13 cellular contexts compared by ENCODE assay signal in the genomic region with DNA sequence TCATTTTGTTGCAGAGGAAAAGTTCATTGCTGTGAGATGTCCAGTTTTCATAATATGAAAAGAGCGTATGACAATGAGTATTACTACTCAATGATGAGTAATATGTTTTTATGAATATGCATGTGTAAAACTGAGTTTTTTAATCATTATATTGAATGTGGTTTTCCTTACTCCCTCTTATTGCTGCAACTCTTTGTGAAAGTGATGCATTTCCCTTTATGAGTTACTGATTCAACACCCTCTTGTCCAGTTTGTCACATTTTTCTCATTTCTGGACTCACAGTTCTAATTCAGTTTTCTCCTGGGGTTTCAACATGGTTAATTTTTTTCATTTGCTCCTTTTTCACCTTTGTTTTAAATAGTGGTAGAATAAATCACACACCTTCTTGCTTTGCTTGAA. TPM values are rescaled to one million over a fixed set of nuclear protein-coding genes. Genes with fewer than 3 reads are reported as not detected.
DNase-seq lines count a peak whose midpoint lies in the region; ATAC-seq and TF ChIP-seq lines count a peak whose summit lies in the region.
"Had no signal": no experiment of that assay in that cellular context is flagged by ENCODE, and none has a peak within 500 bp of the region (broad histone marks: within the 10 kb centered on the region; RNA-seq: fewer than 3 reads in every experiment).

No MANE protein-coding gene starts in this region.

- H3K4me1 ChIP-seq in OCI-LY3 (ENCODE audit: low read length) = peaks cover 18% of the 10 kb centered on the region
- H3K4me1 ChIP-seq in osteoblast (ENCODE audit: insufficient read depth, low read length) = peaks cover 6% of the 10 kb centered on the region
- H3K4me1 ChIP-seq in tibial artery = no peaks in the 10 kb centered on the region

- no peaks in the 10 kb centered on the region for H3K27me3 ChIP-seq in OCI-LY3 (ENCODE audit: low read depth, low read length)
- H3K27me3 ChIP-seq in osteoblast (ENCODE audit: insufficient read depth, low read length) = no peaks in the 10 kb centered on the region
- no peaks in the 10 kb centered on the region for H3K27me3 ChIP-seq in tibial artery

- H3K4me2 ChIP-seq in OCI-LY3 (ENCODE audit: low read length) (peak overlapping the region; percentile 20), osteoblast (ENCODE audit: insufficient read depth, low read length) (no peak overlapping the region)

- no peak overlapping the region for H3K9ac ChIP-seq in OCI-LY3 (ENCODE audit: low read length)

- no peak for TF ChIP-seq CTCF in OCI-LY3 (IDR thresholded peaks at IDR 0.05; ENCODE audit: low read depth, low read length)
- no peak for TF ChIP-seq CTCF in osteoblast (IDR thresholded peaks at IDR 0.05; ENCODE audit: extremely low read depth, low read depth, low read length)
- TF ChIP-seq CTCF in tibial artery (IDR thresholded peaks at IDR 0.05) = no peak

- H3K27ac ChIP-seq in OCI-LY3 (ENCODE audit: low read length) (no peak overlapping the region), osteoblast (ENCODE audit: low read depth, low read length) (peak overlapping the region; percentile 73), tibial artery (no peak overlapping the region)

- ATAC-seq in GM18907 (IDR thresholded peaks at IDR 0.05; ENCODE audit: unreplicated experiment) = peak; percentile 82
- ATAC-seq in HG02678 (IDR thresholded peaks at IDR 0.05; ENCODE audit: unreplicated experiment) = peak; percentile 61
- no peak for ATAC-seq in GM18517 (IDR thresholded peaks at IDR 0.05; ENCODE audit: unreplicated experiment)
- no peak for ATAC-seq in GM18505 (IDR thresholded peaks at IDR 0.05; ENCODE audit: unreplicated experiment)

- H3K9me3 ChIP-seq in OCI-LY3 (ENCODE audit: insufficient read depth, low read length) = no peaks in the 10 kb centered on the region
- peaks cover 12% of the 10 kb centered on the region for H3K9me3 ChIP-seq in osteoblast (ENCODE audit: low read depth, low read length)
- peaks cover 0 to 32% (median 25%) of the 10 kb centered on the region in 3 donors for H3K9me3 ChIP-seq in tibial artery

- no peaks in the 10 kb centered on the region for H3K79me2 ChIP-seq in OCI-LY3 (ENCODE audit: low read length)
- H3K79me2 ChIP-seq in osteoblast (ENCODE audit: insufficient read depth, low read length) = no peaks in the 10 kb centered on the region

- H2AFZ ChIP-seq in OCI-LY3 (ENCODE audit: low read depth, low read length) (no peak overlapping the region), osteoblast (ENCODE audit: low read length) (no peak overlapping the region)

- H3K36me3 ChIP-seq in OCI-LY3 (replicated peaks; ENCODE audit: low read depth, low read length) (no peaks in the 10 kb centered on the region), osteoblast (ENCODE audit: insufficient read depth, low read length) (no peaks in the 10 kb centered on the region), tibial artery (peaks cover 0 to 6% (median 0%) of the 10 kb centered on the region in 3 donors)

- intact Hi-C loops in tibial artery (cut with DNase I; ENCODE audit: low total_unique reads) = no loop called here

- no peak overlapping the region for H3K4me3 ChIP-seq in OCI-LY3 (ENCODE audit: low read length)
- H3K4me3 ChIP-seq in osteoblast (ENCODE audit: insufficient read depth, low read length) = no peak overlapping the region
- no peak overlapping the region for H3K4me3 ChIP-seq in tibial artery

- DNase-seq in osteoblast (ENCODE audit: insufficient read length, low spot score, missing footprints) = peak; percentile 74
- DNase-seq in tibial artery = no peak
- DNase-seq in KG1 (lab: John Stamatoyannopoulos, UW) = no peak
- DNase-seq: caudate nucleus; MV-4-11; nucleus accumbens; stimulated activated CD4-positive, alpha-beta T cell treated with anti-CD3 and anti-CD28 coated beads, Interleukin-15, amount 100 ng/mL, for 24 hours had no signal

- H4K20me1 ChIP-seq in OCI-LY3 (ENCODE audit: insufficient read depth, low read length) = no peaks in the 10 kb centered on the region
- no peaks in the 10 kb centered on the region for H4K20me1 ChIP-seq in osteoblast (ENCODE audit: insufficient read depth, low read length)

- no peak for TF ChIP-seq POLR2A in GM18505 (IDR thresholded peaks at IDR 0.05; ENCODE audit: borderline replicate concordance, extremely low read depth, insufficient read depth, insufficient read length)

RNA-seq across cellular contexts. Expression of a gene that starts 35.2 kb away (rescaled TPM):
- 10.0 and 10.1 TPM in 2 replicates for total RNA-seq in osteoblast
- total RNA-seq: NCI-H460 had no signal

Comparison
In these comparisons a context has a peak if more than half of its experiments do, and no peak if none do; other contexts are left out.
1. ATAC-seq: peak in GM18907 (single experiment) and HG02678 (single experiment); none in GM18517 (single experiment) and GM18505 (single experiment).